Comparison of ENCODE assay signal across 8 cellular contexts in the genomic region with DNA sequence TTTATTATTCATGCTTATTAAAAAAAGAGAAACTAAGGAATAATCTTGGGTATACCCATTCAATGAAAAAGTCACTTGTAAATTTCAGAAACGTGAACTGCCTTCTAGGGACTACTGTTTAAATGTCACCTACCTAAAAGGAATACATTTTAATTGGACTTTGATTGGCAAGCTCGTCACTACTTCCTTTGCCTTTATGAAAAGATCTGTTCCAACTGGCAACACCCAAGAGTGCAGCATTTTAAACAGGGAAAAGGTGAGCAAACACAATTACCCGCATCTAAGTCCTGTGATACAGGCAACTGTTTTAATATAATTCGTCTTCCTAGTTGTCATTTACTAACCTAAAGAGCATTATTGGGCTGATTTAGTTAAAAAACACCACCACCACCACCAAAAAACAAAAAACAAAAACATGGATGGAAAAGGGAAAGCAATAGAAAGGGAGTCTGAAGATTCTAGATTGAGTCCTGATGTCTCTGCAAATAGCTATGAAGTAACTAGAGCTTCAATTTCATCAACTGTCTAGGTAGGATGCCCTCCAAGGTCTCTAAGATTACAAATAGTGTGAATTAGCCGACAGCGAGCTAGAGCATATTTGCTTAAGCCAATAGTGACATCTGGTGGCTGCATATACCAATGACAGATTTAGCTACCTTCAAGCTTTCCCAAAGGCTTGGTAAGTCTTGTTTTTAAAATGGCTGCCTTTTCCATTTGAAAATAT. TPM values are rescaled to one million over a fixed set of nuclear protein-coding genes. Genes with fewer than 3 reads are reported as not detected.
DNase-seq lines count a peak whose midpoint lies in the region; ATAC-seq and TF ChIP-seq lines count a peak whose summit lies in the region.

No MANE protein-coding gene starts in this region.

- no peaks in the 10 kb centered on the region for H3K9me3 ChIP-seq in CD4-positive, alpha-beta T cell (ENCODE audit: control insufficient read depth, low read length)
- H3K9me3 ChIP-seq in SK-N-MC (ENCODE audit: low read depth, low read length) (no peaks in the 10 kb centered on the region), colonic mucosa (no peaks in the 10 kb centered on the region), left lung (no peaks in the 10 kb centered on the region)

- H3K27me3 Mint-ChIP-seq in CD4-positive, alpha-beta T cell: peaks cover 13% of the 10 kb centered on the region

- H3K4me1 Mint-ChIP-seq in CD4-positive, alpha-beta T cell (ENCODE audit: low read depth): no peaks in the 10 kb centered on the region

- CTCF ChIA-PET in CD4-positive, alpha-beta T cell (lab: Charles Lee): interaction anchor here (0.7 to 1.3 kb wide), 3 partner anchors 27 to 1192 kb away, joined by 3 to 4 read pairs (median 3); no protein-coding TSS in a partner anchor

- peak; percentile 71 for TF ChIP-seq CTCF in CD4-positive, alpha-beta T cell (IDR thresholded peaks at IDR 0.05)
- peak; percentile 59 for TF ChIP-seq CTCF in colonic mucosa (IDR thresholded peaks at IDR 0.05)
- TF ChIP-seq CTCF in left lung (IDR thresholded peaks at IDR 0.05): peak; percentile 75 to 78

- ATAC-seq in CD4-positive, alpha-beta T cell (ENCODE audit: poor library complexity): peak; percentile 84
- peak; percentile 99 for ATAC-seq in GM18519 (IDR thresholded peaks at IDR 0.05; ENCODE audit: low FRiP score, unreplicated experiment)
- peak; percentile 99 for ATAC-seq in HG02943 (IDR thresholded peaks at IDR 0.05; ENCODE audit: low read depth, unreplicated experiment)
- peak; percentile 100 for ATAC-seq in left lung

- H3K9me3 Mint-ChIP-seq in CD4-positive, alpha-beta T cell: no peaks in the 10 kb centered on the region

- H3K27ac ChIP-seq in CD4-positive, alpha-beta T cell (ENCODE audit: low read depth, low read length): no peak overlapping the region
- no peak overlapping the region for H3K27ac ChIP-seq in SK-N-MC
- H3K27ac ChIP-seq in colonic mucosa: no peak overlapping the region
- H3K27ac ChIP-seq in left lung: no peak overlapping the region

- peak in 4 of 10 experiments; percentile 3 to 15 (median 12) for DNase-seq in CD4-positive, alpha-beta T cell
- DNase-seq in NCI-H1417 treated with DMSO at 0.1 percent for 48 hours (lab: John Stamatoyannopoulos, UW): peak; percentile 83
- peak; percentile 83 for DNase-seq in SK-N-MC (ENCODE audit: low read depth, low spot score)
- peak; percentile 51 for DNase-seq in colonic mucosa
- DNase-seq in left lung: no peak
- peak; percentile 95 for DNase-seq in superior temporal gyrus (ENCODE audit: extremely low spot score)

- POLR2A ChIA-PET in CD4-positive, alpha-beta T cell (lab: Charles Lee): interaction anchor here (0.9 kb wide), 1 partner anchor 327 kb away, joined by 3 read pairs; the partner anchor contains the start of gene GLCCI1

- intact Hi-C loops in CD4-positive, alpha-beta T cell (cut with DNase I, micrococcal nuclease): loop anchor here (1.0 to 10.0 kb wide), 5 partner anchors 535 to 1331 kb away; no protein-coding TSS in a partner anchor
- intact Hi-C loops in colonic mucosa (cut with DNase I) (loop anchor here (5.0 kb wide), 1 partner anchor 73 kb away; no protein-coding TSS in a partner anchor), left lung (cut with DNase I) (no loop called here)

- H3K36me3 Mint-ChIP-seq in CD4-positive, alpha-beta T cell (ENCODE audit: low read depth): no peaks in the 10 kb centered on the region

- H3K4me3 ChIP-seq in SK-N-MC: no peak overlapping the region
- no peak overlapping the region for H3K4me3 ChIP-seq in colonic mucosa
- H3K4me3 ChIP-seq in left lung: no peak overlapping the region

- no peaks in the 10 kb centered on the region for H3K36me3 ChIP-seq in SK-N-MC (ENCODE audit: insufficient read depth, low read length)
- H3K36me3 ChIP-seq in colonic mucosa: no peaks in the 10 kb centered on the region
- H3K36me3 ChIP-seq in left lung: no peaks in the 10 kb centered on the region

- H3K4me3 Mint-ChIP-seq in CD4-positive, alpha-beta T cell: no peak overlapping the region

- no peak overlapping the region for H3K27ac Mint-ChIP-seq in CD4-positive, alpha-beta T cell

- H3K9ac ChIP-seq in SK-N-MC (ENCODE audit: insufficient read length) (no peak overlapping the region), colonic mucosa (ENCODE audit: low read depth in 2 of 2, low read length in 2 of 2) (no peak overlapping the region)

- H3K4me1 ChIP-seq in colonic mucosa: no peaks in the 10 kb centered on the region
- no peaks in the 10 kb centered on the region for H3K4me1 ChIP-seq in left lung

- peaks cover 6% of the 10 kb centered on the region for H3K27me3 ChIP-seq in CD4-positive, alpha-beta T cell (ENCODE audit: control insufficient read depth, insufficient read depth, low read length)
- H3K27me3 ChIP-seq in colonic mucosa (no peaks in the 10 kb centered on the region), left lung (no peaks in the 10 kb centered on the region)

RNA-seq across cellular contexts. Expression of gene ICA1, which starts 33.8 kb away (rescaled TPM):
- 1 to 10 TPM in 1 of 2 experiments, under 1 TPM in 1; 0.95 to 1.7 TPM for total RNA-seq in CD4-positive, alpha-beta T cell
- total RNA-seq in colonic mucosa (10 to 100 TPM; 46.1 to 47.5 TPM), left lung (10 to 100 TPM; 22.4 to 32.6 TPM)

Comparison
In these comparisons a context has a peak if more than half of its experiments do, and no peak if none do; other contexts are left out.
1. DNase-seq: peak in NCI-H1417 treated with DMSO at 0.1 percent for 48 hours (single experiment), SK-N-MC (single experiment), colonic mucosa (single experiment) and superior temporal gyrus (single experiment); none in left lung (0 of 2).
2. RNA of gene ICA1, which starts 33.8 kb away (total RNA-seq): 46.1 to 47.5 TPM in colonic mucosa and 22.4 to 32.6 TPM in left lung; 0.95 to 1.7 TPM in CD4-positive, alpha-beta T cell; every median in the first group is over 4 times any median in the second.
3. intact Hi-C loops: an anchor here in CD4-positive, alpha-beta T cell (1.0 to 10.0 kb wide) and colonic mucosa (5.0 kb wide); none called in left lung.
4. Peak in every context shown above with its lines, with median percentiles within 50 percentile points of each other: ATAC-seq and CTCF ChIP-seq.